Comparison of ENCODE assay signal across 24 cellular contexts in genomic region chr3:156609115-156609514, GRCh38.
"Had no signal": no experiment of that assay in that cellular context is flagged by ENCODE, and none has a peak within 500 bp of the region (broad histone marks: within the 10 kb centered on the region; RNA-seq: fewer than 3 reads in every experiment).

No MANE protein-coding gene starts in this region.

- H3K36me3 Mint-ChIP-seq: activated naive CD4-positive, alpha-beta T cell treated with anti-CD3 and anti-CD28 coated beads, Interleukin-2, amount 50 U/mL, for 24 hours; natural killer cell had no signal

- H3K4me3 Mint-ChIP-seq: activated CD4-positive, alpha-beta T cell treated with anti-CD3 and anti-CD28 coated beads, Interleukin-2, amount 10 ng/mL, durations not matched to agents 7 days and 5 days; activated CD8-positive, alpha-beta T cell treated with anti-CD3 and anti-CD28 coated beads for 36 hours; activated naive CD4-positive, alpha-beta T cell treated with anti-CD3 and anti-CD28 coated beads, Interleukin-2, amount 50 U/mL, for 24 hours; natural killer cell; stimulated activated naive CD8-positive, alpha-beta T cell treated with anti-CD3 and anti-CD28 coated beads, Interleukin-15, Interleukin-2, amounts not matched to agents 100 ng/mL and 50 ng/mL, for 24 hours had no signal

- DNase-seq: activated CD4-positive, alpha-beta T cell treated with anti-CD3 and anti-CD28 coated beads, Interleukin-2, amount 10 ng/mL, durations not matched to agents 7 days and 5 days; activated CD4-positive, CD25-positive, alpha-beta regulatory T cell treated with anti-CD3 and anti-CD28 coated beads, Interleukin-2, amount 50 U/mL, for 72 hours; activated CD8-positive, alpha-beta T cell treated with anti-CD3 and anti-CD28 coated beads for 36 hours; activated gamma-delta T cell treated with Interleukin-2 at 50 U/mL for 16 hours; activated T-cell treated with anti-CD3 and anti-CD28 coated beads, Interleukin-2, amount 50 U/mL, for 1 hour; aorta; central memory CD4-positive, alpha-beta T cell; effector memory CD4-positive, alpha-beta T cell; glutamatergic neuron; hippocampal formation; left ventricle myocardium superior; mammary epithelial cell; midbrain; natural killer cell; pancreas; psoas muscle; stimulated activated CD4-positive, alpha-beta T cell treated with anti-CD3 and anti-CD28 coated beads, Interleukin-12 subunit alpha, Interleukin-12 subunit beta, amount 100 ng/mL, for 4 hours; stimulated activated CD4-positive, alpha-beta T cell treated with anti-CD3 and anti-CD28 coated beads, Interleukin-4, amount 100 ng/mL, for 4 hours; substantia nigra; thyroid gland; upper lobe of right lung; WERI-Rb-1 had no signal

- H3K9me3 Mint-ChIP-seq: activated CD4-positive, alpha-beta T cell treated with anti-CD3 and anti-CD28 coated beads, Interleukin-2, amount 10 ng/mL, durations not matched to agents 7 days and 5 days; activated CD8-positive, alpha-beta T cell treated with anti-CD3 and anti-CD28 coated beads for 36 hours; activated naive CD4-positive, alpha-beta T cell treated with anti-CD3 and anti-CD28 coated beads, Interleukin-2, amount 50 U/mL, for 24 hours; natural killer cell; stimulated activated naive CD8-positive, alpha-beta T cell treated with anti-CD3 and anti-CD28 coated beads, Interleukin-15, Interleukin-2, amounts not matched to agents 100 ng/mL and 50 ng/mL, for 24 hours had no signal

- H3K27ac Mint-ChIP-seq: activated CD4-positive, alpha-beta T cell treated with anti-CD3 and anti-CD28 coated beads, Interleukin-2, amount 10 ng/mL, durations not matched to agents 7 days and 5 days; activated CD8-positive, alpha-beta T cell treated with anti-CD3 and anti-CD28 coated beads for 36 hours; activated naive CD4-positive, alpha-beta T cell treated with anti-CD3 and anti-CD28 coated beads, Interleukin-2, amount 50 U/mL, for 24 hours; natural killer cell; stimulated activated naive CD8-positive, alpha-beta T cell treated with anti-CD3 and anti-CD28 coated beads, Interleukin-15, Interleukin-2, amounts not matched to agents 100 ng/mL and 50 ng/mL, for 24 hours had no signal

- ATAC-seq: activated CD8-positive, alpha-beta T cell treated with anti-CD3 and anti-CD28 coated beads for 36 hours; left ventricle myocardium superior; natural killer cell; pancreas; psoas muscle; upper lobe of right lung had no signal
